In genomic region chr10:102752934-102753664, GRCh38 we compare ENCODE assay signal across 8 cellular contexts. TPM values are rescaled to one million over a fixed set of nuclear protein-coding genes. Genes with fewer than 3 reads are reported as not detected.
DNase-seq lines count a peak whose midpoint lies in the region; ATAC-seq and TF ChIP-seq lines count a peak whose summit lies in the region.

No MANE protein-coding gene starts in this region.

- H3K36me3 ChIP-seq in ovary, result no peaks in the 10 kb centered on the region

- H3K27me3 ChIP-seq in CD4-positive, alpha-beta T cell (ENCODE audit: control insufficient read depth, insufficient read depth, low read length), result no peaks in the 10 kb centered on the region
- H3K27me3 ChIP-seq in ovary, result no peaks in the 10 kb centered on the region

- no peak overlapping the region for H3K27ac ChIP-seq in CD4-positive, alpha-beta T cell (ENCODE audit: low read depth, low read length)
- peak overlapping the region; percentile 43 to 53 for H3K27ac ChIP-seq in ovary

- DNase-seq in CD4-positive, alpha-beta T cell, result no peak
- DNase-seq in HCEC 1CT (peak; percentile 81), T-cell (peak in 4 of 34 experiments; percentile 4 to 15 (median 13)), fibroblast of the aortic adventitia (ENCODE audit: low read depth) (peak; percentile 90), ovary (peak in 3 of 5 donors; percentile 27 to 47 (median 38)), NCI-H1092 treated with DMSO at 0.1 percent for 48 hours (lab: John Stamatoyannopoulos, UW) (no peak)

- peaks cover 12% of the 10 kb centered on the region for H3K4me1 ChIP-seq in ovary (ENCODE audit: insufficient read depth)

- CTCF ChIA-PET in CD4-positive, alpha-beta T cell (lab: Charles Lee), result interaction anchor here (0.9 to 1.4 kb wide), 6 partner anchors 9 to 24 kb away, joined by 3 to 8 read pairs (median 4); partner anchors contain the start of gene WBP1L
- CTCF ChIA-PET in T-cell (lab: Charles Lee), result interaction anchor here (0.6 to 1.4 kb wide), 5 partner anchors 10 to 171 kb away, joined by 3 to 7 read pairs (median 6); partner anchors contain the start of gene WBP1L (in 1 of the 2)

- no peaks in the 10 kb centered on the region for H3K9me3 Mint-ChIP-seq in CD4-positive, alpha-beta T cell
- no peaks in the 10 kb centered on the region for H3K9me3 Mint-ChIP-seq in T-cell

- WGBS in ovary, 3 donors, result 67 to 72% (median 68%) methylated on average over 4 of the region's 4 CpGs

- intact Hi-C loops in CD4-positive, alpha-beta T cell (cut with DNase I, micrococcal nuclease), result loop anchor here in 1 of 2 experiments (1.0 to 5.0 kb wide), 3 partner anchors 24 to 99 kb away; partner anchors contain the start of gene BORCS7
- intact Hi-C loops in ovary (cut with DNase I), result loop anchor here in 1 of 4 donors (5.0 kb wide), 1 partner anchor 64 kb away; no protein-coding TSS in a partner anchor

- no peak for TF ChIP-seq POLR2A in ovary (IDR thresholded peaks at IDR 0.05)

- peak; percentile 87 for ATAC-seq in CD4-positive, alpha-beta T cell (ENCODE audit: poor library complexity)
- ATAC-seq in T-cell (replicated peaks in 1 of 4), result peak; percentile 55 to 75 (median 72)
- no peak for ATAC-seq in HG03565 (IDR thresholded peaks at IDR 0.05; ENCODE audit: unreplicated experiment)
- ATAC-seq in HG03469 (IDR thresholded peaks at IDR 0.05; ENCODE audit: unreplicated experiment), result no peak

- peak overlapping the region; percentile 22 for H3K4me3 ChIP-seq in fibroblast of the aortic adventitia (ENCODE audit: low read depth, low read length)
- H3K4me3 ChIP-seq in ovary, result no peak overlapping the region

- no peak for TF ChIP-seq EP300 in ovary (IDR thresholded peaks at IDR 0.05)

- peaks cover 58% of the 10 kb centered on the region for H3K4me1 Mint-ChIP-seq in CD4-positive, alpha-beta T cell (ENCODE audit: low read depth)
- peaks cover 50 to 60% (median 56%) of the 10 kb centered on the region in 3 donors for H3K4me1 Mint-ChIP-seq in T-cell

- peaks cover 22% of the 10 kb centered on the region for H3K36me3 Mint-ChIP-seq in CD4-positive, alpha-beta T cell (ENCODE audit: low read depth)
- peaks cover 16% of the 10 kb centered on the region for H3K36me3 Mint-ChIP-seq in T-cell

- no peaks in the 10 kb centered on the region for H3K9me3 ChIP-seq in CD4-positive, alpha-beta T cell (ENCODE audit: control insufficient read depth, low read length)
- no peaks in the 10 kb centered on the region for H3K9me3 ChIP-seq in ovary

- POLR2A ChIA-PET in CD4-positive, alpha-beta T cell (lab: Charles Lee), result interaction anchor here (2.8 kb wide), 1 partner anchor 10 kb away, joined by 16 read pairs; the partner anchor contains the start of gene WBP1L
- POLR2A ChIA-PET in T-cell (lab: Charles Lee), result interaction anchor here (0.6 to 1.0 kb wide), 3 partner anchors 9 to 333 kb away, joined by 3 read pairs; partner anchors contain the start of genes FBXL15 (in 1 of the 2) and WBP1L (in 1 of the 2)

- peak; percentile 32 for TF ChIP-seq CTCF in CD4-positive, alpha-beta T cell (IDR thresholded peaks at IDR 0.05)
- TF ChIP-seq CTCF in fibroblast of the aortic adventitia (IDR thresholded peaks at IDR 0.05; ENCODE audit: insufficient read depth, low read length) (peak; percentile 71), ovary (IDR thresholded peaks at IDR 0.05) (peak in 2 of 3 donors; percentile 53 to 54)

- no peaks in the 10 kb centered on the region for H3K27me3 Mint-ChIP-seq in CD4-positive, alpha-beta T cell
- no peaks in the 10 kb centered on the region for H3K27me3 Mint-ChIP-seq in T-cell

- peak overlapping the region; percentile 48 for H3K27ac Mint-ChIP-seq in CD4-positive, alpha-beta T cell
- H3K27ac Mint-ChIP-seq in T-cell, result peak overlapping the region; percentile 30 to 72

- H3K4me3 Mint-ChIP-seq in CD4-positive, alpha-beta T cell, result no peak overlapping the region
- H3K4me3 Mint-ChIP-seq in T-cell, result peak overlapping the region in 1 of 3 donors; percentile 31

RNA-seq across cellular contexts. Expression of gene WBP1L, which starts 9.4 kb away (rescaled TPM):
- 1 to 10 TPM; 6.1 to 6.5 TPM for total RNA-seq in CD4-positive, alpha-beta T cell
- total RNA-seq in T-cell (10 to 100 TPM; 20.0 to 38.5 (median 33.0) TPM), fibroblast of the aortic adventitia (ENCODE audit: low replicate concordance) (28.4 and 76.1 TPM in 2 replicates), ovary (10 to 100 TPM; 45.5 to 71.8 (median 51.3) TPM)
- polyA plus RNA-seq in ovary, result 10 to 100 TPM; 40.6 to 46.5 TPM

RNA-seq across cellular contexts. Expression of gene SFXN2, which starts 38.7 kb away (rescaled TPM):
- 1 to 10 TPM; 6.4 to 7.6 TPM for total RNA-seq in CD4-positive, alpha-beta T cell
- total RNA-seq in T-cell (10 to 100 TPM in 4 of 5 donors, 1 to 10 TPM in 1; 9.2 to 32.6 (median 22.6) TPM), fibroblast of the aortic adventitia (ENCODE audit: low replicate concordance) (2.3 and 3.8 TPM in 2 replicates), ovary (10 to 100 TPM in 6 of 7 donors, 1 to 10 TPM in 1; 8.7 to 31.2 (median 20.3) TPM)
- polyA plus RNA-seq in ovary, result 10 to 100 TPM in 1 of 2 donors, 1 to 10 TPM in 1; 6.2 to 11.8 TPM

RNA-seq across cellular contexts. Expression of gene ARL3, which starts 38.9 kb away (rescaled TPM):
- total RNA-seq in CD4-positive, alpha-beta T cell, result 1 to 10 TPM in 1 of 2 experiments, under 1 TPM in 1; 0.99 to 1.3 TPM
- 1 to 10 TPM; 2.7 to 5.0 (median 3.5) TPM for total RNA-seq in T-cell
- total RNA-seq in fibroblast of the aortic adventitia (ENCODE audit: low replicate concordance), result 10.4 and 12.1 TPM in 2 replicates
- total RNA-seq in ovary, result 10 to 100 TPM in 6 of 7 donors, 1 to 10 TPM in 1; 9.5 to 25.6 (median 23.3) TPM
- 10 to 100 TPM; 23.0 to 23.9 TPM for polyA plus RNA-seq in ovary

Comparison
In these comparisons a context has a peak if more than half of its experiments do, and no peak if none do; other contexts are left out.
1. ATAC-seq: peak in CD4-positive, alpha-beta T cell (single experiment) and T-cell (4 of 4); none in HG03565 (single experiment) and HG03469 (single experiment).
2. DNase-seq: peak in HCEC 1CT (single experiment), fibroblast of the aortic adventitia (single experiment) and ovary (3 of 5); none in CD4-positive, alpha-beta T cell (0 of 10) and NCI-H1092 treated with DMSO at 0.1 percent for 48 hours (single experiment).
3. Peak in every context shown above with its lines, with median percentiles within 50 percentile points of each other: CTCF ChIP-seq.